ENCODE assay signal across 8 cellular contexts in the genomic region with DNA sequence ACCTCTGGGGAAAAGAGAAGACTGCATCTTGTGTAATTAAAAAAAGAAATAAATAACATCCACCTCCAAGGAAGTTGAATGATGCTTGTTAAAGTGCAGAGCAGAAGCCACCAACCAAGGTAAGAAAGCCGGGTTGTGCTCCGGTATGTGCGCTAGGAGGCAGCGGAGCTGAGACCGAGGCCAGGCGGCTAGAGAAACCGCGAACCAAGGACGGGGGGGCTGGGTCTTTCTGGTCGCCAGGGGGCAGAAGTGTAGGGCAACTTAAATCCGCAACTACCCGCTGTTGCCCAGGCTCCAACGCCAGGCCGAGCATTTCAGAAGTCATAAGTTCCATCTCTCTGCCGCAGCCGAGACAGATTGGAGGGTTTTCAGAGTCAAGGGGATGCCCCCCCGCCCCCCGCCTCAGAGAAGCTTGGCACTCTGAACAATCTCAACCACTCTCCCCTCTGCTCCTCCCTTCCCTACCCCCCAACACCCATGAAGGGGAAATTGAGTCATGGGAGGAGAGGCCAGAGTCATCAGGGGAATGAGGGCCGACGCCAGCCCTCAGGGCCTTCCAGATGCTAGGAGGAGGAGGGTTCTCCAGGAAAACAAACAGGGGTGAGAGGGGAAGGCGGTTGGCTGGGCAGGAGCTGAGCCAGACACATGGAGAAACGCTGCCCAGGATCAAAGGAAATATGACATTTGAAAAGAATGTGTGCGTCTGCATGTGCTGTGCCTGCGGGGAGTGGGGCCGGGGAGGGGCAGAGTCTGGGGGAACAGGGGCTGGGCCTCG. TPM values are rescaled to one million over a fixed set of nuclear protein-coding genes. Genes with fewer than 3 reads are reported as not detected.
DNase-seq lines count a peak whose midpoint lies in the region; ATAC-seq and TF ChIP-seq lines count a peak whose summit lies in the region.

No MANE protein-coding gene starts in this region.

- peaks cover 30% of the 10 kb centered on the region for H3K79me1 ChIP-seq in trophoblast cell (ENCODE audit: low read length)

- peak overlapping the region; percentile 35 for H2BK120ac ChIP-seq in trophoblast cell (ENCODE audit: insufficient read depth, low read length, poor library complexity)

- H3K4ac ChIP-seq in trophoblast cell (ENCODE audit: low read depth, low read length) = peak overlapping the region; percentile 27

- peak overlapping the region; percentile 84 for H4K12ac ChIP-seq in trophoblast cell (ENCODE audit: low read depth, low read length)

- H3K27ac ChIP-seq in trophoblast cell (ENCODE audit: low read depth, low read length) (peak overlapping the region; percentile 81), upper lobe of left lung (peak overlapping the region; percentile 85 to 91 (median 87))

- H2BK5ac ChIP-seq in trophoblast cell (ENCODE audit: low read depth, low read length, poor library complexity) = peak overlapping the region; percentile 76

- H3K18ac ChIP-seq in trophoblast cell (ENCODE audit: low read length) = peak overlapping the region; percentile 87

- H3K9ac ChIP-seq in adipocyte (ENCODE audit: low read length) (peak overlapping the region; percentile 85), trophoblast cell (ENCODE audit: low read length) (no peak overlapping the region)

- no peak overlapping the region for H3K23ac ChIP-seq in trophoblast cell (ENCODE audit: low read length)

- peak overlapping the region; percentile 12 for H2AFZ ChIP-seq in trophoblast cell (ENCODE audit: insufficient read depth, low read length, poor library complexity)

- no peak for TF ChIP-seq POLR2A in upper lobe of left lung (IDR thresholded peaks at IDR 0.05)

- H4K91ac ChIP-seq in trophoblast cell (ENCODE audit: low read depth, low read length) = peak overlapping the region; percentile 56

- no peak overlapping the region for H2AK5ac ChIP-seq in trophoblast cell (ENCODE audit: low read length)

- TF ChIP-seq EP300 in upper lobe of left lung (IDR thresholded peaks at IDR 0.05) = no peak

- ATAC-seq in GM19397 (IDR thresholded peaks at IDR 0.05; ENCODE audit: unreplicated experiment) = peak; percentile 34
- ATAC-seq in SK-N-SH treated with all-trans-retinoic acid at 6 μM for 48 hours = peak; percentile 60
- ATAC-seq in Right ventricle myocardium superior (ENCODE audit: poor library complexity) = peak; percentile 56
- peak; percentile 68 to 78 for ATAC-seq in upper lobe of left lung (ENCODE audit: low FRiP score in 2 of 2)

- peak overlapping the region; percentile 69 for H4K8ac ChIP-seq in trophoblast cell (ENCODE audit: low read depth, low read length)

- H3K79me2 ChIP-seq in trophoblast cell (ENCODE audit: control insufficient read depth, insufficient read depth, low read length, poor library complexity) = peaks cover 6% of the 10 kb centered on the region

- H3K4me3 ChIP-seq in MG63 (peak overlapping the region; percentile 61), adipocyte (ENCODE audit: low read length) (peak overlapping the region; percentile 81), trophoblast cell (ENCODE audit: low read depth, low read length) (no peak overlapping the region), upper lobe of left lung (peak overlapping the region; percentile 19 to 57 (median 49))

- peak; percentile 81 to 88 for DNase-seq in AML-193 (lab: John Stamatoyannopoulos, UW)
- DNase-seq in MG63 = peak; percentile 80
- peak; percentile 95 for DNase-seq in adipocyte (ENCODE audit: low read depth)
- peak; percentile 90 for DNase-seq in Right ventricle myocardium superior
- peak; percentile 88 for DNase-seq in trophoblast cell
- DNase-seq in upper lobe of left lung = peak; percentile 75 to 94

- H3K9me3 ChIP-seq in MG63 (no peaks in the 10 kb centered on the region), adipocyte (ENCODE audit: control insufficient read depth, low read length) (no peaks in the 10 kb centered on the region), trophoblast cell (ENCODE audit: insufficient read depth, low read depth, low read length) (no peaks in the 10 kb centered on the region), upper lobe of left lung (no peaks in the 10 kb centered on the region)

- H3K4me2 ChIP-seq in trophoblast cell (ENCODE audit: low read length) = peak overlapping the region; percentile 59

- intact Hi-C loops in Right ventricle myocardium superior (cut with DNase I) = loop anchor here (5.0 kb wide), 1 partner anchor 67 kb away; no protein-coding TSS in a partner anchor

- H3K27me3 ChIP-seq in MG63 (no peaks in the 10 kb centered on the region), adipocyte (replicated peaks; ENCODE audit: control insufficient read depth, insufficient read depth, low read length) (no peaks in the 10 kb centered on the region), trophoblast cell (ENCODE audit: insufficient read depth, low read length) (no peaks in the 10 kb centered on the region), upper lobe of left lung (no peaks in the 10 kb centered on the region)

- TF ChIP-seq CTCF in upper lobe of left lung (IDR thresholded peaks at IDR 0.05) = peak; percentile 81 to 96 (median 90)

- H2BK12ac ChIP-seq in trophoblast cell (ENCODE audit: low read length) = peak overlapping the region; percentile 24

- H3K4me1 ChIP-seq in adipocyte (ENCODE audit: control insufficient read depth, insufficient read depth, low read length) (peaks cover 24% of the 10 kb centered on the region), trophoblast cell (ENCODE audit: control insufficient read depth in 1 of 2, insufficient read depth in 2 of 2, low read length in 2 of 2) (peaks cover 3 to 9% of the 10 kb centered on the region in 2 experiments), upper lobe of left lung (peaks cover 23 to 41% (median 33%) of the 10 kb centered on the region in 4 donors)

- no CpG with 5 or more reads among the region's 26 CpGs for WGBS in trophoblast cell (ENCODE audit: extremely low coverage, insufficient coverage, insufficient read length)
- 1 to 3% methylated on average over 19 to 26 of the region's 26 CpGs for WGBS in upper lobe of left lung, 2 donors

- H3K36me3 ChIP-seq in MG63 (no peaks in the 10 kb centered on the region), adipocyte (ENCODE audit: control insufficient read depth, insufficient read depth, low read length, severe bottlenecking) (no peaks in the 10 kb centered on the region), trophoblast cell (ENCODE audit: control insufficient read depth in 1 of 2, insufficient read depth in 2 of 2, low read length in 2 of 2) (peaks cover 3 to 8% of the 10 kb centered on the region in 2 experiments), upper lobe of left lung (no peaks in the 10 kb centered on the region)

- peak overlapping the region; percentile 2 for H3K14ac ChIP-seq in trophoblast cell (ENCODE audit: low read length)

TF ChIP-seq in SK-N-SH treated with all-trans-retinoic acid at 6 μM for 48 hours, 23 proteins besides CTCF, POLR2A, EP300 and RAD21 (continues in another document):
- TF ChIP-seq RARB (CRISPR knock-in tag; IDR thresholded peaks at IDR 0.05) (no peak), GLIS3 (CRISPR knock-in tag; IDR thresholded peaks at IDR 0.05) (no peak), ZNF565 (CRISPR knock-in tag; conservative IDR thresholded peaks at IDR 0.05; ENCODE audit: low read depth) (no peak), PPARA (CRISPR knock-in tag; IDR thresholded peaks at IDR 0.05; ENCODE audit: borderline replicate concordance) (no peak), ARNTL (CRISPR knock-in tag; IDR thresholded peaks at IDR 0.05; ENCODE audit: borderline replicate concordance, low read depth) (no peak)
- TF ChIP-seq, protein P1, sequence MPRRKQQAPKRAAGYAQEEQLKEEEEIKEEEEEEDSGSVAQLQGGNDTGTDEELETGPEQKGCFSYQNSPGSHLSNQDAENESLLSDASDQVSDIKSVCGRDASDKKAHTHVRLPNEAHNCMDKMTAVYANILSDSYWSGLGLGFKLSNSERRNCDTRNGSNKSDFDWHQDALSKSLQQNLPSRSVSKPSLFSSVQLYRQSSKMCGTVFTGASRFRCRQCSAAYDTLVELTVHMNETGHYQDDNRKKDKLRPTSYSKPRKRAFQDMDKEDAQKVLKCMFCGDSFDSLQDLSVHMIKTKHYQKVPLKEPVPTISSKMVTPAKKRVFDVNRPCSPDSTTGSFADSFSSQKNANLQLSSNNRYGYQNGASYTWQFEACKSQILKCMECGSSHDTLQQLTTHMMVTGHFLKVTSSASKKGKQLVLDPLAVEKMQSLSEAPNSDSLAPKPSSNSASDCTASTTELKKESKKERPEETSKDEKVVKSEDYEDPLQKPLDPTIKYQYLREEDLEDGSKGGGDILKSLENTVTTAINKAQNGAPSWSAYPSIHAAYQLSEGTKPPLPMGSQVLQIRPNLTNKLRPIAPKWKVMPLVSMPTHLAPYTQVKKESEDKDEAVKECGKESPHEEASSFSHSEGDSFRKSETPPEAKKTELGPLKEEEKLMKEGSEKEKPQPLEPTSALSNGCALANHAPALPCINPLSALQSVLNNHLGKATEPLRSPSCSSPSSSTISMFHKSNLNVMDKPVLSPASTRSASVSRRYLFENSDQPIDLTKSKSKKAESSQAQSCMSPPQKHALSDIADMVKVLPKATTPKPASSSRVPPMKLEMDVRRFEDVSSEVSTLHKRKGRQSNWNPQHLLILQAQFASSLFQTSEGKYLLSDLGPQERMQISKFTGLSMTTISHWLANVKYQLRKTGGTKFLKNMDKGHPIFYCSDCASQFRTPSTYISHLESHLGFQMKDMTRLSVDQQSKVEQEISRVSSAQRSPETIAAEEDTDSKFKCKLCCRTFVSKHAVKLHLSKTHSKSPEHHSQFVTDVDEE (CRISPR knock-in tag; IDR thresholded peaks at IDR 0.05) = no peak

RNA-seq across cellular contexts. Expression of a gene that starts 2.2 kb away (rescaled TPM):
- 4.9 and 14.5 TPM in 2 replicates for total RNA-seq in MG63 (2014; rRNA removed; shearing (Covaris generic); ENCODE audit: low replicate concordance)
- total RNA-seq in Right ventricle myocardium superior (25.6 TPM), upper lobe of left lung (10 to 100 TPM in 5 of 6 donors, 1 to 10 TPM in 1; 8.5 to 98.5 (median 42.1) TPM)
- polyA plus RNA-seq in trophoblast cell (2013) = 33.4 and 33.6 TPM in 2 replicates

RNA-seq across cellular contexts. Expression of a gene that starts 26.0 kb away (rescaled TPM):
- total RNA-seq in MG63 (2014; rRNA removed; shearing (Covaris generic); ENCODE audit: low replicate concordance) = not detected in 2 replicates
- total RNA-seq in Right ventricle myocardium superior (2.9 TPM), upper lobe of left lung (10 to 100 TPM; 16.1 to 92.2 (median 29.1) TPM)
- polyA plus RNA-seq in trophoblast cell (2013) = 0.36 and 0.47 TPM in 2 replicates

RNA-seq across cellular contexts. Expression of a gene that starts 30.9 kb away (rescaled TPM):
- total RNA-seq in MG63 (2014; rRNA removed; shearing (Covaris generic); ENCODE audit: low replicate concordance) = not detected in 2 replicates
- total RNA-seq in Right ventricle myocardium superior = 20.6 TPM
- 2.7 and 3.6 TPM in 2 replicates for polyA plus RNA-seq in trophoblast cell (2013)
- 100 to 1,000 TPM in 2 of 6 donors, 10 to 100 TPM in 4; 22.4 to 159 (median 43.7) TPM for total RNA-seq in upper lobe of left lung

RNA-seq across cellular contexts. Expression of a gene that starts 33.0 kb away (rescaled TPM):
- 0.30 TPM in 1 of 2 replicates, not detected in the other for total RNA-seq in MG63 (2014; rRNA removed; shearing (Covaris generic); ENCODE audit: low replicate concordance)
- total RNA-seq in Right ventricle myocardium superior (8.8 TPM), upper lobe of left lung (10 to 100 TPM in 5 of 6 donors, 1 to 10 TPM in 1; 5.5 to 18.7 (median 14.4) TPM)
- 28.6 and 29.2 TPM in 2 replicates for polyA plus RNA-seq in trophoblast cell (2013)

RNA-seq across cellular contexts. Expression of a gene that starts 54.5 kb away (rescaled TPM):
- 1.4 and 1.5 TPM in 2 replicates for total RNA-seq in MG63 (2014; rRNA removed; shearing (Covaris generic); ENCODE audit: low replicate concordance)
- total RNA-seq in Right ventricle myocardium superior (1.8 TPM), upper lobe of left lung (10 to 100 TPM; 11.1 to 71.2 (median 17.7) TPM)
- 3.9 and 4.0 TPM in 2 replicates for polyA plus RNA-seq in trophoblast cell (2013)

Comparison
In these comparisons a context has a peak if more than half of its experiments do, and no peak if none do; other contexts are left out.
1. RNA of a gene that starts 30.9 kb away (total RNA-seq): 22.4 to 159 TPM in upper lobe of left lung and 20.6 TPM in Right ventricle myocardium superior (single experiment); not detected in MG63; every median in the first group is over 10 times any median in the second.
2. Peak in every context shown above with its lines, with median percentiles within 50 percentile points of each other: DNase-seq and ATAC-seq.